In genomic region chr4:138218976-138219375, GRCh38 we compare ENCODE assay signal across 20 cellular contexts. TPM values are rescaled to one million over a fixed set of nuclear protein-coding genes. Genes with fewer than 3 reads are reported as not detected.
DNase-seq lines count a peak whose midpoint lies in the region; ATAC-seq, FAIRE-seq and TF ChIP-seq lines count a peak whose summit lies in the region.
"Had no signal": no experiment of that assay in that cellular context is flagged by ENCODE, and none has a peak within 500 bp of the region (broad histone marks: within the 10 kb centered on the region; RNA-seq: fewer than 3 reads in every experiment).

No MANE protein-coding gene starts in this region.

- peaks cover 22 to 35% of the 10 kb centered on the region in 2 experiments for H3K79me1 ChIP-seq in IMR-90 (ENCODE audit: low read depth in 1 of 2, low read length in 2 of 2)

- H4K5ac ChIP-seq in IMR-90 (ENCODE audit: low read depth, low read length): no peak overlapping the region

- H2BK5ac ChIP-seq in IMR-90 (ENCODE audit: low read depth, low read length, poor library complexity, severe bottlenecking): peak overlapping the region; percentile 24

- H3K27ac Mint-ChIP-seq in Calu3 (ENCODE audit: unreplicated experiment): peak overlapping the region; percentile 70
- no peak overlapping the region for H3K27ac Mint-ChIP-seq in activated CD8-positive, alpha-beta memory T cell treated with anti-CD3 and anti-CD28 coated beads, Interleukin-2, amount 10 ng/mL, durations not matched to agents 7 days and 5 days
- H3K27ac Mint-ChIP-seq: CD4-positive, alpha-beta T cell had no signal

- H4K8ac ChIP-seq in IMR-90 (ENCODE audit: low read depth in 2 of 2, low read length in 2 of 2): no peak overlapping the region

- no peak overlapping the region for H3K14ac ChIP-seq in IMR-90 (replicated peaks; ENCODE audit: low read depth, low read length)

- H3K9me1 ChIP-seq in IMR-90 (ENCODE audit: insufficient read depth, low read length): peaks cover 7% of the 10 kb centered on the region; the same call in 1 of the 2 replicates

- peaks cover 28% of the 10 kb centered on the region for H3K36me3 ChIP-seq in IMR-90 (ENCODE audit: control insufficient read depth, insufficient read depth, low read length)

- no peak for DNase-seq in A549 (ENCODE audit: low read depth in 1 of 2, low spot score in 1 of 2)
- DNase-seq in Calu3: no peak
- DNase-seq in IMR-90: no peak
- DNase-seq in NCI-H82 treated with DMSO at 0.1 percent for 48 hours (lab: John Stamatoyannopoulos, UW; ENCODE audit: unreplicated experiment): peak; percentile 76
- DNase-seq in DMS79 (lab: John Stamatoyannopoulos, UW): no peak
- DNase-seq in activated CD8-positive, alpha-beta memory T cell treated with anti-CD3 and anti-CD28 coated beads, Interleukin-2, amount 10 ng/mL, durations not matched to agents 7 days and 5 days: no peak
- DNase-seq: AML-193; Caco-2; CD4-positive, alpha-beta T cell; DMS 273 treated with DMSO at 0.1 percent for 48 hours; DMS53; GOT3; H7 had no signal

- peaks cover 49% of the 10 kb centered on the region for H3K36me3 Mint-ChIP-seq in Calu3 (ENCODE audit: insufficient read depth, unreplicated experiment)
- peaks cover 27% of the 10 kb centered on the region for H3K36me3 Mint-ChIP-seq in activated CD8-positive, alpha-beta memory T cell treated with anti-CD3 and anti-CD28 coated beads, Interleukin-2, amount 10 ng/mL, durations not matched to agents 7 days and 5 days

- no peaks in the 10 kb centered on the region for H3K27me3 ChIP-seq in IMR-90 (ENCODE audit: control insufficient read depth, insufficient read depth, low read length)

- POLR2A ChIA-PET in A549 (lab: Yijun Ruan, JAX) (no interaction called here), IMR-90 (lab: Charles Lee; ENCODE audit: unreplicated experiment) (no interaction called here)

- TF ChIP-seq RAD21 in A549 (conservative IDR thresholded peaks at IDR 0.05 in 1 of 2, IDR thresholded peaks at IDR 0.05 in 1 of 2) (no peak), IMR-90 (IDR thresholded peaks at IDR 0.05; ENCODE audit: low read length) (no peak)

- no peak overlapping the region for H3K9ac ChIP-seq in IMR-90 (ENCODE audit: low read depth, low read length)
- H3K9ac ChIP-seq: KMS-11 had no signal

- BruUV-seq in Calu3 (replicated peaks; lab: Mats Ljungman, UMichigan) (no TSS peak), IMR-90 (replicated peaks; lab: Mats Ljungman, UMichigan) (no TSS peak)

- TF ChIP-seq POLR2A in A549 (IDR thresholded peaks at IDR 0.05; ENCODE audit: low read length) (no peak), IMR-90 (IDR thresholded peaks at IDR 0.05; ENCODE audit: low read depth, low read length) (no peak)

- no peaks in the 10 kb centered on the region for H4K20me1 ChIP-seq in IMR-90 (ENCODE audit: insufficient read depth, low read length)

- H3K4me1 ChIP-seq in A549: peaks cover 99% of the 10 kb centered on the region
- peaks cover 13% of the 10 kb centered on the region for H3K4me1 ChIP-seq in IMR-90 (ENCODE audit: control insufficient read depth, insufficient read depth, low read length)

- H3K23ac ChIP-seq in IMR-90 (ENCODE audit: low read depth, low read length): no peak overlapping the region

- H3K4me3 ChIP-seq in A549 (no peak overlapping the region), IMR-90 (ENCODE audit: insufficient read depth, low read depth, low read length) (no peak overlapping the region)

- 78% methylated on average over 5 of the region's 5 CpGs for WGBS in A549 (ENCODE audit: missing lambda C conversion rate)
- no CpG with 5 or more reads among the region's 5 CpGs for WGBS in IMR-90 (ENCODE audit: extremely low coverage in 2 of 2, insufficient read length in 1 of 2), 2 experiments

- in situ Hi-C loops in IMR-90 (cut with MboI; ENCODE audit: low sequenced_read_pairs): loop anchor here (25.0 kb wide), 1 partner anchor 643 kb away; no protein-coding TSS in a partner anchor

- H2BK20ac ChIP-seq in IMR-90 (ENCODE audit: low read depth, low read length): 0 out of 2 replicates have a peak overlapping the region, but pooled peaks have one; percentile 9

- no peak overlapping the region for H3K56ac ChIP-seq in IMR-90 (ENCODE audit: extremely low read depth, insufficient read depth, low read length)

- peak overlapping the region; percentile 57 for H3K4me2 ChIP-seq in A549
- no peak overlapping the region for H3K4me2 ChIP-seq in IMR-90 (ENCODE audit: low read depth, low read length)
- H3K4me2 ChIP-seq: KMS-11 had no signal

- intact Hi-C loops in Calu3 (cut with micrococcal nuclease; ENCODE audit: unreplicated experiment) (no loop called here), IMR-90 (cut with micrococcal nuclease) (no loop called here)

- H3K27me3 Mint-ChIP-seq in Calu3 (ENCODE audit: unreplicated experiment): no peaks in the 10 kb centered on the region
- H3K27me3 Mint-ChIP-seq in activated CD8-positive, alpha-beta memory T cell treated with anti-CD3 and anti-CD28 coated beads, Interleukin-2, amount 10 ng/mL, durations not matched to agents 7 days and 5 days: no peaks in the 10 kb centered on the region
- H3K27me3 Mint-ChIP-seq: CD4-positive, alpha-beta T cell had no signal

- ATAC-seq in A549 (no peak), IMR-90 (ENCODE audit: low read depth) (no peak), GM18868 (IDR thresholded peaks at IDR 0.05; ENCODE audit: unreplicated experiment) (no peak)
- no peak for ATAC-seq in activated CD8-positive, alpha-beta memory T cell treated with anti-CD3 and anti-CD28 coated beads, Interleukin-2, amount 10 ng/mL, durations not matched to agents 7 days and 5 days
- ATAC-seq: HCT116 had no signal

- peak overlapping the region; percentile 37 to 43; a peak in 3 of 6 replicates for H3K27ac ChIP-seq in A549
- no peak overlapping the region for H3K27ac ChIP-seq in IMR-90 (ENCODE audit: insufficient read depth, low read length)
- H3K27ac ChIP-seq: C4-2B, KMS-11 had no signal

- peak overlapping the region; percentile 74 for H2BK15ac ChIP-seq in IMR-90 (ENCODE audit: low read depth, low read length)

- H3K4me3 Mint-ChIP-seq in Calu3 (ENCODE audit: low read depth, unreplicated experiment): no peak overlapping the region
- H3K4me3 Mint-ChIP-seq in activated CD8-positive, alpha-beta memory T cell treated with anti-CD3 and anti-CD28 coated beads, Interleukin-2, amount 10 ng/mL, durations not matched to agents 7 days and 5 days: no peak overlapping the region
- H3K4me3 Mint-ChIP-seq: CD4-positive, alpha-beta T cell had no signal

- TF ChIP-seq CTCF in A549 (IDR thresholded peaks at IDR 0.05) (no peak), Calu3 (IDR thresholded peaks at IDR 0.05; ENCODE audit: unreplicated experiment) (no peak), IMR-90 (conservative IDR thresholded peaks at IDR 0.05; ENCODE audit: low read depth, low read length) (no peak)

- CTCF ChIA-PET in A549 (lab: Yijun Ruan, JAX) (no interaction called here), Calu3 (lab: Charles Lee) (no interaction called here), IMR-90 (lab: Yijun Ruan, JAX) (no interaction called here)
- CTCF ChIA-PET in activated CD8-positive, alpha-beta memory T cell treated with anti-CD3 and anti-CD28 coated beads, Interleukin-2, amount 10 ng/mL, durations not matched to agents 7 days and 5 days (lab: Charles Lee): no interaction called here

- no peak for FAIRE-seq in A549 (lab: Jason Lieb, UNC)
- FAIRE-seq: G401.6, GM12891, GM18507 had no signal

- no peak overlapping the region for H2AK5ac ChIP-seq in IMR-90 (ENCODE audit: low read depth, low read length)

- H3K4ac ChIP-seq in IMR-90 (ENCODE audit: low read depth, low read length): no peak overlapping the region

- no peak overlapping the region for H3K18ac ChIP-seq in IMR-90 (ENCODE audit: low read depth, low read length)

- H3K9me3 ChIP-seq in A549: no peaks in the 10 kb centered on the region
- H3K9me3 ChIP-seq in IMR-90 (ENCODE audit: control insufficient read depth, insufficient read depth, low read length): no peaks in the 10 kb centered on the region
- H3K9me3 ChIP-seq: Caco-2 had no signal

- H3K9me3 Mint-ChIP-seq in Calu3 (ENCODE audit: low read depth, unreplicated experiment): no peaks in the 10 kb centered on the region
- H3K9me3 Mint-ChIP-seq in activated CD8-positive, alpha-beta memory T cell treated with anti-CD3 and anti-CD28 coated beads, Interleukin-2, amount 10 ng/mL, durations not matched to agents 7 days and 5 days (ENCODE audit: low read depth): no peaks in the 10 kb centered on the region
- H3K9me3 Mint-ChIP-seq: CD4-positive, alpha-beta T cell had no signal

- no peak overlapping the region for H2AK9ac ChIP-seq in IMR-90 (replicated peaks; ENCODE audit: low read depth, low read length, poor library complexity)

- H3K4me1 Mint-ChIP-seq in Calu3 (ENCODE audit: low read depth, unreplicated experiment): peaks cover 44% of the 10 kb centered on the region
- no peaks in the 10 kb centered on the region for H3K4me1 Mint-ChIP-seq in activated CD8-positive, alpha-beta memory T cell treated with anti-CD3 and anti-CD28 coated beads, Interleukin-2, amount 10 ng/mL, durations not matched to agents 7 days and 5 days

- TF ChIP-seq EP300 in A549 (IDR thresholded peaks at IDR 0.05): no peak

- no peak overlapping the region for H4K91ac ChIP-seq in IMR-90 (ENCODE audit: insufficient read depth, low read depth, low read length)

- no peak overlapping the region for H2AFZ ChIP-seq in IMR-90 (replicated peaks; ENCODE audit: low read length, poor library complexity)

- dilution Hi-C loops in IMR-90 (cut with HindIII; ENCODE audit: low sequenced_read_pairs, unreplicated experiment): no loop called here

- no peak overlapping the region for H2BK120ac ChIP-seq in IMR-90 (ENCODE audit: low read depth, low read length)

TF ChIP-seq in A549, 52 proteins besides CTCF, POLR2A, EP300 and RAD21:
- TF ChIP-seq BHLHE40 (IDR thresholded peaks at IDR 0.05; ENCODE audit: low read depth, low read length) (no peak), POLR2AphosphoS2 (conservative IDR thresholded peaks at IDR 0.05; ENCODE audit: low read length) (0 out of 2 replicates have a peak, but pooled peaks have one; percentile 43), SMC3 (IDR thresholded peaks at IDR 0.05) (no peak)
TF ChIP-seq in A549: peak in this region for 1.

TF ChIP-seq in IMR-90, 13 proteins besides CTCF, POLR2A, EP300 and RAD21 (continues in another document):
- TF ChIP-seq RCOR1 (IDR thresholded peaks at IDR 0.05; ENCODE audit: insufficient replicate concordance, low read length): no peak
- TF ChIP-seq MAFK (IDR thresholded peaks at IDR 0.05; ENCODE audit: low read depth, low read length): no peak

RNA-seq across cellular contexts. Expression of gene SLC7A11, which starts 23.2 kb away (rescaled TPM):
- polyA plus RNA-seq in A549 (2011; rRNA removed) (125 and 161 TPM in 2 replicates), A549 (2017; fragmentation: RNase III; extraction: RNeasy Plus Mini Kit Qiagen cat#74134 plus additional on column Dnase treatment) (52.0 to 53.9 TPM (median 52.4 TPM) in 3 replicates), IMR-90 (2012; rRNA removed) (5.6 and 8.3 TPM in 2 replicates)
- polyA plus RNA-seq in A549 (2012; cell fraction: cytosol; rRNA removed): 16.0 and 18.3 TPM in 2 replicates
- polyA plus RNA-seq in A549 (2012; cell fraction: nucleus; rRNA removed): 15.2 and 26.8 TPM in 2 replicates
- polyA minus RNA-seq in A549 (2011; rRNA and poly(A)+ RNA removed): 201 and 266 TPM in 2 replicates
- total RNA-seq in Calu3 (2022) (37.7 and 49.4 TPM in 2 replicates), IMR-90 (2012; rRNA removed) (24.7 and 35.6 TPM in 2 replicates)
- polyA plus RNA-seq in IMR-90 (2012; cell fraction: cytosol; rRNA removed): 1.1 and 1.5 TPM in 2 replicates
- 1.2 and 14.0 TPM in 2 replicates for polyA plus RNA-seq in IMR-90 (2012; cell fraction: nucleus; rRNA removed; ENCODE audit: low replicate concordance)
- total RNA-seq in activated CD8-positive, alpha-beta memory T cell treated with anti-CD3 and anti-CD28 coated beads, Interleukin-2, amount 10 ng/mL, durations not matched to agents 7 days and 5 days: 1 to 10 TPM; 5.2 to 6.7 TPM
